Comparison of ENCODE assay signal across 7 cellular contexts in the genomic region with DNA sequence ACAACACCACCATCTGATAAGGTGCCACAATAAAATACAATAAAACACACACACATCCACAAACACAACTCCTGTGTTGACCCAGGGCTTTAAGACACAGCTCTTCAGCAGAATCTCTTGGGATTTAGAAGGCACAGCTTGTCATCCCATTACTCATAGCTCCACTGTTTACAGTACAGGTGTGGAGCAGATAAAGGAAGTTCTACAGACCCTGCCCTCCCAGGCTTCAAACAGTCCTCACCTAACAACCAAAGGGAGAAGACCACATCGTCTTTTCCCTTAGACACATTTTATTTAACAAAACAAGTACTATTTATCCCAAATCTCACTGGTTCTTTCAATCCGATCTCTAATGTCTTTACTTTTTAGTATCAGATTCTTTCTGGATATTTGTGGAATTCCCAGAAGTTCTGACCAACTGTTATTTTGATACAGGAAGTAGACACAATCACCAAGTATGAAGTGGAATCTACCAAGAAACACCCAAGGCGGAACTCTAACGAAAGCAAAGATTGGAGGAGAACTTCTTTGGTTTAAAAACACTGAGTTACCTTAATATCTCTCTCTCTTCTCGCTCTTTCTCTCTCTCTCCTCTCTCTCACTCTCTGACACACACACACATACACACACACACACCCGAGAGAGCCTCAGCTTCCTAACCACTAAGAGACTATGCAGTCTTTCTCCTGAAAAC. TPM values are rescaled to one million over a fixed set of nuclear protein-coding genes. Genes with fewer than 3 reads are reported as not detected.
DNase-seq lines count a peak whose midpoint lies in the region; ATAC-seq and TF ChIP-seq lines count a peak whose summit lies in the region.

No MANE protein-coding gene starts in this region.

- H3K36me3 ChIP-seq in Loucy (ENCODE audit: insufficient read depth, low read length) (no peaks in the 10 kb centered on the region), breast epithelium (no peaks in the 10 kb centered on the region)

- no peak for DNase-seq in breast epithelium (ENCODE audit: low spot score in 2 of 2)
- DNase-seq in naive B cell: peak; percentile 51
- DNase-seq in HuH-7.5 (ENCODE audit: low spot score): no peak
- DNase-seq in ureter (ENCODE audit: low spot score): no peak

- H3K9me3 Mint-ChIP-seq in naive B cell: no peaks in the 10 kb centered on the region

- peak; percentile 8 for ATAC-seq in GM19023 (IDR thresholded peaks at IDR 0.05; ENCODE audit: unreplicated experiment)
- peak; percentile 23 to 31 for ATAC-seq in naive B cell (ENCODE audit: low read depth in 2 of 2)
- ATAC-seq in GM18861 (IDR thresholded peaks at IDR 0.05; ENCODE audit: unreplicated experiment): no peak

- peaks cover 47% of the 10 kb centered on the region for H4K20me1 ChIP-seq in Loucy (ENCODE audit: insufficient read depth, low read length, poor library complexity, severe bottlenecking)

- no peaks in the 10 kb centered on the region for H3K27me3 ChIP-seq in Loucy (ENCODE audit: insufficient read depth, low read length, poor library complexity, severe bottlenecking)
- no peaks in the 10 kb centered on the region for H3K27me3 ChIP-seq in breast epithelium

- H3K27ac ChIP-seq in breast epithelium: peak overlapping the region; percentile 84 to 87

- H3K4me1 Mint-ChIP-seq in naive B cell: peaks cover 76 to 94% (median 92%) of the 10 kb centered on the region in 3 donors

- H3K27me3 Mint-ChIP-seq in naive B cell: no peaks in the 10 kb centered on the region

- peaks cover 82% of the 10 kb centered on the region for H3K4me1 ChIP-seq in Loucy (ENCODE audit: insufficient read depth, low read length, poor library complexity, severe bottlenecking)
- H3K4me1 ChIP-seq in breast epithelium: peaks cover 2 to 8% of the 10 kb centered on the region in 2 donors

- H3K9me3 ChIP-seq in Loucy (ENCODE audit: insufficient read depth, low read depth, low read length) (no peaks in the 10 kb centered on the region), breast epithelium (no peaks in the 10 kb centered on the region)

- H3K9ac ChIP-seq in Loucy (ENCODE audit: low read depth, low read length, poor library complexity, severe bottlenecking): peak overlapping the region; percentile 90

- H3K27ac Mint-ChIP-seq in naive B cell: peak overlapping the region; percentile 95 to 100 (median 96)

- H3K79me2 ChIP-seq in Loucy (ENCODE audit: insufficient read depth, low read length): peaks cover 94% of the 10 kb centered on the region

- no peak for TF ChIP-seq POLR2A in breast epithelium (IDR thresholded peaks at IDR 0.05)

- peak overlapping the region; percentile 83 for H3K4me2 ChIP-seq in Loucy (ENCODE audit: low read depth, low read length, poor library complexity, severe bottlenecking)

- intact Hi-C loops in breast epithelium (cut with DNase I; ENCODE audit: low total_unique reads): no loop called here

- no peaks in the 10 kb centered on the region for H3K9me2 ChIP-seq in Loucy (replicated peaks; ENCODE audit: low read depth, low read length)

- peak overlapping the region; percentile 49; the same call in 1 of the 2 replicates for H2AFZ ChIP-seq in Loucy (ENCODE audit: low read length)

- no peaks in the 10 kb centered on the region for H3K36me3 Mint-ChIP-seq in naive B cell

- no peak for TF ChIP-seq CTCF in Loucy (conservative IDR thresholded peaks at IDR 0.05; ENCODE audit: low read length)
- TF ChIP-seq CTCF in breast epithelium (IDR thresholded peaks at IDR 0.05): no peak

- peak overlapping the region; percentile 93 to 100 (median 95) for H3K4me3 Mint-ChIP-seq in naive B cell

- H3F3A ChIP-seq in Loucy (ENCODE audit: low read depth): peaks cover 15% of the 10 kb centered on the region

- H3K4me3 ChIP-seq in Loucy (ENCODE audit: low read length, poor library complexity, severe bottlenecking): peak overlapping the region; percentile 98
- H3K4me3 ChIP-seq in breast epithelium: peak overlapping the region; percentile 47 to 74 (median 57)

RNA-seq across cellular contexts. Expression of gene CYTH1, which starts 46.1 kb away (rescaled TPM):
- total RNA-seq in breast epithelium (10 to 100 TPM; 49.5 to 64.8 (median 50.7) TPM), ureter (55.6 TPM)
- polyA plus RNA-seq in naive B cell (ENCODE audit: low read depth in 6 of 6): 100 to 1,000 TPM; 165 to 235 (median 190) TPM
